In genomic region chr6:32843979-32844838, GRCh38 we compare ENCODE assay signal across 1 cellular context.
TF ChIP-seq lines count a peak whose summit lies in the region.

Gene PSMB8 (minus strand): TSS chr6:32844047. CDS start chr6:32843996, 51 bp downstream.

TF ChIP-seq in GM23338, 12 proteins besides CTCF, POLR2A, EP300 and RAD21 (continued from another document):
- TF ChIP-seq, protein P1, sequence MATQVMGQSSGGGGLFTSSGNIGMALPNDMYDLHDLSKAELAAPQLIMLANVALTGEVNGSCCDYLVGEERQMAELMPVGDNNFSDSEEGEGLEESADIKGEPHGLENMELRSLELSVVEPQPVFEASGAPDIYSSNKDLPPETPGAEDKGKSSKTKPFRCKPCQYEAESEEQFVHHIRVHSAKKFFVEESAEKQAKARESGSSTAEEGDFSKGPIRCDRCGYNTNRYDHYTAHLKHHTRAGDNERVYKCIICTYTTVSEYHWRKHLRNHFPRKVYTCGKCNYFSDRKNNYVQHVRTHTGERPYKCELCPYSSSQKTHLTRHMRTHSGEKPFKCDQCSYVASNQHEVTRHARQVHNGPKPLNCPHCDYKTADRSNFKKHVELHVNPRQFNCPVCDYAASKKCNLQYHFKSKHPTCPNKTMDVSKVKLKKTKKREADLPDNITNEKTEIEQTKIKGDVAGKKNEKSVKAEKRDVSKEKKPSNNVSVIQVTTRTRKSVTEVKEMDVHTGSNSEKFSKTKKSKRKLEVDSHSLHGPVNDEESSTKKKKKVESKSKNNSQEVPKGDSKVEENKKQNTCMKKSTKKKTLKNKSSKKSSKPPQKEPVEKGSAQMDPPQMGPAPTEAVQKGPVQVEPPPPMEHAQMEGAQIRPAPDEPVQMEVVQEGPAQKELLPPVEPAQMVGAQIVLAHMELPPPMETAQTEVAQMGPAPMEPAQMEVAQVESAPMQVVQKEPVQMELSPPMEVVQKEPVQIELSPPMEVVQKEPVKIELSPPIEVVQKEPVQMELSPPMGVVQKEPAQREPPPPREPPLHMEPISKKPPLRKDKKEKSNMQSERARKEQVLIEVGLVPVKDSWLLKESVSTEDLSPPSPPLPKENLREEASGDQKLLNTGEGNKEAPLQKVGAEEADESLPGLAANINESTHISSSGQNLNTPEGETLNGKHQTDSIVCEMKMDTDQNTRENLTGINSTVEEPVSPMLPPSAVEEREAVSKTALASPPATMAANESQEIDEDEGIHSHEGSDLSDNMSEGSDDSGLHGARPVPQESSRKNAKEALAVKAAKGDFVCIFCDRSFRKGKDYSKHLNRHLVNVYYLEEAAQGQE (IDR thresholded peaks at IDR 0.05; ENCODE audit: unreplicated experiment), result no peak
- TF ChIP-seq ETS1 (IDR thresholded peaks at IDR 0.05), result no peak
- TF ChIP-seq POLR2AphosphoS5 (IDR thresholded peaks at IDR 0.05; ENCODE audit: low read depth), result peak; percentile 79; the same call in 1 of the 2 replicates
